ENCODE assay signal across 14 cellular contexts in the genomic region with DNA sequence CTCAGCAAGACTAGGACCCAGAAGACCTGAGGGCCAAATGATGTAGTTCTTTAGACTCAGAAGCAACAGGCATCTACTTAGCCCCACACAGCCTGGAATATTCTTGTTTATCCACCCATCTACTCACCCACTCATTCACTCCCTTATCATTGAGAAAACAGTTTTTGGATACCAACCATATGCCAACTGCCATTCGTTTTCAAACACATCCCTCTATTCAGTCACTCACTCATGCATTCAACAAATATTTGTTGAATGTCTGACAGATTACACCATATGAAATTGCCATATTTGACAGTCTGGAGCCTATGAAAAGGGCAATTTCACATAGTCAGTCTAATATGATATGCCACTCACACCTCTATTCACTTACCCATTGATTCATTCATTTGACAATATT.
DNase-seq lines count a peak whose midpoint lies in the region; ATAC-seq and TF ChIP-seq lines count a peak whose summit lies in the region.
"Had no signal": no experiment of that assay in that cellular context is flagged by ENCODE, and none has a peak within 500 bp of the region (broad histone marks: within the 10 kb centered on the region; RNA-seq: fewer than 3 reads in every experiment).

No MANE protein-coding gene starts in this region.

- no peak overlapping the region for H2AFZ ChIP-seq in PC-3 (ENCODE audit: low read length)
- H2AFZ ChIP-seq: GM23248 had no signal

- H3K4me1 ChIP-seq in HEK293 (ENCODE audit: control insufficient read depth, insufficient read depth, low read length), result no peaks in the 10 kb centered on the region
- H3K4me1 ChIP-seq in PC-3 (ENCODE audit: insufficient read depth, low read length), result peaks cover 7% of the 10 kb centered on the region
- H3K4me1 ChIP-seq: Caco-2, HAP-1 had no signal

- H3K9me2 ChIP-seq in PC-3 (replicated peaks; ENCODE audit: low read length), result no peaks in the 10 kb centered on the region

- intact Hi-C loops in PC-3 (cut with micrococcal nuclease), result no loop called here

- H3K4me3 Mint-ChIP-seq in glutamatergic neuron (ENCODE audit: unreplicated experiment), result peak overlapping the region; percentile 10
- H3K4me3 Mint-ChIP-seq in natural killer cell treated with Interleukin-12 subunit alpha and Interleukin-12 subunit beta and Interleukin-15 and Interleukin-18, amount 100 ng/mL, for 72 hours, result no peak overlapping the region
- H3K4me3 Mint-ChIP-seq: CD4-positive, alpha-beta T cell had no signal

- POLR2A ChIA-PET in HEK293 (lab: Yijun Ruan, JAX), result no interaction called here
- POLR2A ChIA-PET in PC-3 (lab: Charles Lee; ENCODE audit: unreplicated experiment), result no interaction called here

- no peak overlapping the region for H3K4me2 ChIP-seq in PC-3 (ENCODE audit: low read length)

- H3K79me2 ChIP-seq in PC-3 (ENCODE audit: low read length), result no peaks in the 10 kb centered on the region

- H3K4me1 Mint-ChIP-seq in glutamatergic neuron (ENCODE audit: low read depth, unreplicated experiment), result peaks cover 4% of the 10 kb centered on the region
- no peaks in the 10 kb centered on the region for H3K4me1 Mint-ChIP-seq in natural killer cell treated with Interleukin-12 subunit alpha and Interleukin-12 subunit beta and Interleukin-15 and Interleukin-18, amount 100 ng/mL, for 72 hours (ENCODE audit: low read depth in 2 of 2)

- no peak overlapping the region for H3K4me3 ChIP-seq in HEK293 (ENCODE audit: low read depth, low read length)
- no peak overlapping the region for H3K4me3 ChIP-seq in PC-3 (ENCODE audit: low read length)
- H3K4me3 ChIP-seq: GM23248, HAP-1 had no signal

- H3K9me3 Mint-ChIP-seq in glutamatergic neuron (ENCODE audit: unreplicated experiment), result peaks cover 2% of the 10 kb centered on the region
- no peaks in the 10 kb centered on the region for H3K9me3 Mint-ChIP-seq in natural killer cell treated with Interleukin-12 subunit alpha and Interleukin-12 subunit beta and Interleukin-15 and Interleukin-18, amount 100 ng/mL, for 72 hours
- H3K9me3 Mint-ChIP-seq: CD4-positive, alpha-beta T cell had no signal

- no peak overlapping the region for H3K9ac ChIP-seq in PC-3 (ENCODE audit: low read length)
- H3K9ac ChIP-seq: GM23248 had no signal

- H3K27ac ChIP-seq in HEK293 (ENCODE audit: extremely low read depth, low read depth, low read length) (no peak overlapping the region), PC-3 (ENCODE audit: low read length) (no peak overlapping the region)
- H3K27ac ChIP-seq: C4-2B, GM23248 had no signal

- H3F3A ChIP-seq in PC-3 (ENCODE audit: low read length, unreplicated experiment), result no peaks in the 10 kb centered on the region

- no peak for TF ChIP-seq CTCF in HEK293 (tag by site-specific recombination; IDR thresholded peaks at IDR 0.05)
- TF ChIP-seq CTCF in glutamatergic neuron (IDR thresholded peaks at IDR 0.05; ENCODE audit: partially characterized antibody, unreplicated experiment), result no peak
- no peak for TF ChIP-seq CTCF in PC-3 (conservative IDR thresholded peaks at IDR 0.05; ENCODE audit: low read depth, low read length)

- H3K27me3 ChIP-seq in PC-3 (ENCODE audit: low read length), result peaks cover 24% of the 10 kb centered on the region

- ATAC-seq in GM19035 (IDR thresholded peaks at IDR 0.05; ENCODE audit: unreplicated experiment) (no peak), PC-3 (no peak)
- ATAC-seq in natural killer cell treated with Interleukin-12 subunit alpha and Interleukin-12 subunit beta and Interleukin-15 and Interleukin-18, amount 100 ng/mL, for 72 hours, result no peak

- CTCF ChIA-PET in HEK293 (lab: Yijun Ruan, JAX) (no interaction called here), PC-3 (lab: Charles Lee) (no interaction called here)

- no peaks in the 10 kb centered on the region for H3K36me3 Mint-ChIP-seq in glutamatergic neuron (ENCODE audit: unreplicated experiment)
- no peaks in the 10 kb centered on the region for H3K36me3 Mint-ChIP-seq in natural killer cell treated with Interleukin-12 subunit alpha and Interleukin-12 subunit beta and Interleukin-15 and Interleukin-18, amount 100 ng/mL, for 72 hours

- H3K36me3 ChIP-seq in HEK293 (ENCODE audit: control insufficient read depth in 2 of 2, insufficient read depth in 1 of 2, low read length in 2 of 2), result no peaks in the 10 kb centered on the region
- no peaks in the 10 kb centered on the region for H3K36me3 ChIP-seq in PC-3 (ENCODE audit: low read depth, low read length)
- H3K36me3 ChIP-seq: HAP-1 had no signal

- DNase-seq in DMS53 (lab: John Stamatoyannopoulos, UW) (peak; percentile 58), glutamatergic neuron (no peak), PC-3 (no peak)
- DNase-seq in natural killer cell treated with Interleukin-12 subunit alpha and Interleukin-12 subunit beta and Interleukin-15 and Interleukin-18, amount 100 ng/mL, for 72 hours (ENCODE audit: low spot score), result no peak
- DNase-seq: ACHN; Caco-2; CD4-positive, alpha-beta T cell; DMS79 treated with DMSO at 0.1 percent for 48 hours; GF-D8; GM23248 had no signal

- H3K27me3 Mint-ChIP-seq in glutamatergic neuron (ENCODE audit: unreplicated experiment), result peaks cover 3% of the 10 kb centered on the region
- H3K27me3 Mint-ChIP-seq in natural killer cell treated with Interleukin-12 subunit alpha and Interleukin-12 subunit beta and Interleukin-15 and Interleukin-18, amount 100 ng/mL, for 72 hours, result peaks cover 10 to 32% of the 10 kb centered on the region in 2 donors

- H3K9me3 ChIP-seq in HEK293 (ENCODE audit: control insufficient read depth, insufficient read depth, low read depth, low read length), result no peaks in the 10 kb centered on the region
- no peaks in the 10 kb centered on the region for H3K9me3 ChIP-seq in PC-3 (ENCODE audit: low read length)
- H3K9me3 ChIP-seq: Caco-2, HAP-1 had no signal

- H3K27ac Mint-ChIP-seq in glutamatergic neuron (ENCODE audit: unreplicated experiment), result no peak overlapping the region
- H3K27ac Mint-ChIP-seq in natural killer cell treated with Interleukin-12 subunit alpha and Interleukin-12 subunit beta and Interleukin-15 and Interleukin-18, amount 100 ng/mL, for 72 hours, result no peak overlapping the region
- H3K27ac Mint-ChIP-seq: CD4-positive, alpha-beta T cell had no signal

- H4K20me1 ChIP-seq in PC-3 (ENCODE audit: low read length), result no peaks in the 10 kb centered on the region

- no TSS peak for BruUV-seq in PC-3 (replicated peaks; lab: Mats Ljungman, UMichigan)

TF ChIP-seq in HEK293, 187 proteins besides CTCF, POLR2A, EP300 and RAD21:
- TF ChIP-seq EGR2 (tag by site-specific recombination; IDR thresholded peaks at IDR 0.05; ENCODE audit: low read depth) (peak; percentile 41; the same call in 1 of the 2 replicates), SCRT2 (tag by site-specific recombination; IDR thresholded peaks at IDR 0.05) (peak; percentile 88), ZBTB17 (tag by site-specific recombination; IDR thresholded peaks at IDR 0.05) (no peak), ZFHX2 (tag by site-specific recombination; conservative IDR thresholded peaks at IDR 0.05) (0 out of 2 replicates have a peak, but pooled peaks have one; percentile 33), ZNF501 (tag by site-specific recombination; IDR thresholded peaks at IDR 0.05) (no peak)
